16 cellular contexts compared by ENCODE assay signal in the genomic region with DNA sequence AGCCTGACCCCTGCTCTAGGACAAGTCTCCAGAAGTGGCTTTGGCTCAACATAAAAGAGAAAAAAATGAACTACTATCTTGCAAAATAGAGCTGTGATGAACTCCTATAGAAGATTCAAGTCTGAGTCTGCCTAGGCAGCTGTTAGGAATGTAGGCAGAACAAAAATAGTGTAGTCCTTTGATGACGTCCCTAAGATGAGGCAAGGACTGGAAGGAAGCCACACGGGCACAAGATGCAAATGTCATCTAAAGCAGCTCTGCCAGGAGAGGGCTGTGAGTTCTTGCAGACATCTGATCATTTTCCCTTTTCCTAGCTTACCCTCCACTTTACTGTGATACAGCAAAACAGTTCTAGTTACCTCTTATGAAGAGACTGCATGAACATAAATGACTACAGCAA. TPM values are rescaled to one million over a fixed set of nuclear protein-coding genes. Genes with fewer than 3 reads are reported as not detected.
DNase-seq lines count a peak whose midpoint lies in the region; ATAC-seq and TF ChIP-seq lines count a peak whose summit lies in the region.
"Had no signal": no experiment of that assay in that cellular context is flagged by ENCODE, and none has a peak within 500 bp of the region (broad histone marks: within the 10 kb centered on the region; RNA-seq: fewer than 3 reads in every experiment).

No MANE protein-coding gene starts in this region.

- H3K27ac ChIP-seq in fibroblast of lung (ENCODE audit: insufficient read depth, low read length), result no peak overlapping the region
- no peak overlapping the region for H3K27ac ChIP-seq in upper lobe of right lung
- H3K27ac ChIP-seq: adrenal gland; BLaER1 treated with 17β-estradiol and CSF1 and Interleukin-3, amounts not matched to agents 10 nM and 100 nM had no signal

- H3K9me3 ChIP-seq in fibroblast of lung (ENCODE audit: control insufficient read depth, insufficient read depth, low read depth, low read length), result no peaks in the 10 kb centered on the region
- H3K9me3 ChIP-seq in upper lobe of right lung, result no peaks in the 10 kb centered on the region
- H3K9me3 ChIP-seq: adrenal gland had no signal

- H2AFZ ChIP-seq in fibroblast of lung (ENCODE audit: low read length), result no peak overlapping the region

- TF ChIP-seq CTCF in fibroblast of lung (conservative IDR thresholded peaks at IDR 0.05 in 1 of 2, IDR thresholded peaks at IDR 0.05 in 1 of 2; ENCODE audit: low read depth in 1 of 2, low read length in 2 of 2) (no peak), upper lobe of right lung (IDR thresholded peaks at IDR 0.05) (no peak)

- DNase-seq in SK-MEL-5 (ENCODE audit: low read depth, low spot score) (peak; percentile 43), fibroblast of lung (ENCODE audit: low read depth in 2 of 2) (peak; percentile 4 to 58), medulla oblongata (ENCODE audit: extremely low spot score) (peak; percentile 29), upper lobe of right lung (no peak), RPMI8226 (no peak), SW480 (ENCODE audit: low spot score) (no peak)
- DNase-seq: activated CD4-positive, alpha-beta T cell treated with anti-CD3 and anti-CD28 coated beads for 1 hour; effector memory CD4-positive, alpha-beta T cell; GDM1; NCI-H1436 treated with DMSO at 0.1 percent for 48 hours; NCI-H774; OCI-M1; T-helper 9 cell had no signal

- no peaks in the 10 kb centered on the region for H3K27me3 ChIP-seq in fibroblast of lung (ENCODE audit: control insufficient read depth, insufficient read depth, low read length)
- H3K27me3 ChIP-seq in upper lobe of right lung, result no peaks in the 10 kb centered on the region
- H3K27me3 ChIP-seq: adrenal gland; BLaER1 treated with 17β-estradiol and CSF1 and Interleukin-3, amounts not matched to agents 10 nM and 100 nM had no signal

- H3K36me3 ChIP-seq in fibroblast of lung (ENCODE audit: control insufficient read depth, insufficient read depth, low read length) (no peaks in the 10 kb centered on the region), upper lobe of right lung (peaks cover 50% of the 10 kb centered on the region)

- no peaks in the 10 kb centered on the region for H3K79me2 ChIP-seq in fibroblast of lung (ENCODE audit: control insufficient read depth, insufficient read depth, low read length)

- H3K4me2 ChIP-seq in fibroblast of lung (ENCODE audit: extremely low read depth, insufficient read depth, low read length), result no peak overlapping the region
- H3K4me2 ChIP-seq: BLaER1 treated with 17β-estradiol and CSF1 and Interleukin-3, amounts not matched to agents 10 nM and 100 nM had no signal

- H4K20me1 ChIP-seq in fibroblast of lung (ENCODE audit: control insufficient read depth, extremely low read depth, insufficient read depth, low read length), result no peaks in the 10 kb centered on the region
- H4K20me1 ChIP-seq: BLaER1 treated with 17β-estradiol and CSF1 and Interleukin-3, amounts not matched to agents 10 nM and 100 nM had no signal

- in situ Hi-C loops in SK-MEL-5 (cut with HindIII; ENCODE audit: low pct_unique_long_range_greater_than_20kb, low sequenced_read_pairs), result no loop called here

- no peak overlapping the region for H3K9ac ChIP-seq in fibroblast of lung (ENCODE audit: insufficient read depth, low read length)
- H3K9ac ChIP-seq: BLaER1 treated with 17β-estradiol and CSF1 and Interleukin-3, amounts not matched to agents 10 nM and 100 nM had no signal

- H3K4me1 ChIP-seq in fibroblast of lung (ENCODE audit: control insufficient read depth, extremely low read depth, insufficient read depth, low read length), result no peaks in the 10 kb centered on the region
- H3K4me1 ChIP-seq in upper lobe of right lung, result no peaks in the 10 kb centered on the region
- H3K4me1 ChIP-seq: adrenal gland had no signal

- intact Hi-C loops in upper lobe of right lung (cut with DNase I), result no loop called here

- ATAC-seq in upper lobe of right lung (peak; percentile 41), HG03460 (IDR thresholded peaks at IDR 0.05; ENCODE audit: unreplicated experiment) (no peak)

- H3K4me3 ChIP-seq in fibroblast of lung (replicated peaks in 1 of 4; ENCODE audit: control extremely low read depth in 1 of 4, insufficient read depth in 1 of 4, low read depth in 3 of 4, low read length in 4 of 4) (no peak overlapping the region), upper lobe of right lung (no peak overlapping the region)
- H3K4me3 ChIP-seq: adrenal gland; BLaER1 treated with 17β-estradiol and CSF1 and Interleukin-3, amounts not matched to agents 10 nM and 100 nM had no signal

RNA-seq across cellular contexts. Expression of gene ASNS, which starts 20.5 kb away (rescaled TPM):
- total RNA-seq in SK-MEL-5 (2014; rRNA removed; shearing (Covaris generic)), result 143 and 151 TPM in 2 replicates
- polyA plus RNA-seq in SK-MEL-5 (2015; cell fraction: cytosol; rRNA removed), result 424 and 504 TPM in 2 replicates
- polyA plus RNA-seq in SK-MEL-5 (2015; cell fraction: nucleus; rRNA removed), result 1,409 and 1,510 TPM in 2 replicates
- total RNA-seq in fibroblast of lung (72.7 and 116 TPM in 2 replicates), upper lobe of right lung (15.7 TPM)
- 26.8 and 37.8 TPM in 2 replicates for polyA plus RNA-seq in fibroblast of lung
- polyA plus RNA-seq in fibroblast of lung (2012), result 35.3 and 53.9 TPM in 2 replicates
- polyA minus RNA-seq in fibroblast of lung (ENCODE audit: low replicate concordance), result 12.2 and 51.6 TPM in 2 replicates

Comparison
In these comparisons a context has a peak if more than half of its experiments do, and no peak if none do; other contexts are left out.
1. DNase-seq: peak in SK-MEL-5 (single experiment), fibroblast of lung (2 of 2) and medulla oblongata (single experiment); none in upper lobe of right lung (single experiment), RPMI8226 (single experiment) and SW480 (single experiment).